13 cellular contexts compared by ENCODE assay signal in genomic region chr4:139550724-139551429, GRCh38. TPM values are rescaled to one million over a fixed set of nuclear protein-coding genes. Genes with fewer than 3 reads are reported as not detected.
DNase-seq lines count a peak whose midpoint lies in the region; ATAC-seq and TF ChIP-seq lines count a peak whose summit lies in the region.
"Had no signal": no experiment of that assay in that cellular context is flagged by ENCODE, and none has a peak within 500 bp of the region (broad histone marks: within the 10 kb centered on the region; RNA-seq: fewer than 3 reads in every experiment).

No MANE protein-coding gene starts in this region.

- H3K27ac ChIP-seq in angular gyrus (ENCODE audit: low read depth, low read length) (peak overlapping the region; percentile 8), heart left ventricle (peak overlapping the region in 10 of 12 donors; percentile 6 to 98 (median 36)), psoas muscle (peak overlapping the region; percentile 99)

- intact Hi-C loops in heart left ventricle (cut with DNase I) (loop anchor here in 3 of 10 donors (5.0 to 10.0 kb wide), 3 partner anchors 44 to 254 kb away; partner anchors contain the start of gene RAB33B (in 1 of the 3)), psoas muscle (cut with DNase I) (no loop called here)

- 37 to 49% (median 40%) methylated on average over 5 of the region's 5 CpGs for WGBS in heart left ventricle, 4 donors
- 24 to 44% (median 28%) methylated on average over 5 of the region's 5 CpGs for WGBS in psoas muscle, 3 donors

- H3K4me1 ChIP-seq in ES-I3 (ENCODE audit: insufficient read depth, low read length) (peaks cover 36% of the 10 kb centered on the region), heart left ventricle (peaks cover 0 to 74% (median 52%) of the 10 kb centered on the region in 12 donors), psoas muscle (peaks cover 70% of the 10 kb centered on the region)

- no peak for TF ChIP-seq POLR2A in heart left ventricle (IDR thresholded peaks at IDR 0.05)

- H3K4me3 ChIP-seq in heart left ventricle: peak overlapping the region in 2 of 12 donors; percentile 2 to 21
- peak overlapping the region; percentile 15 for H3K4me3 ChIP-seq in psoas muscle

- no peaks in the 10 kb centered on the region for H3K36me3 ChIP-seq in ES-I3 (ENCODE audit: insufficient read depth, low read length)
- peaks cover 0 to 15% (median 11%) of the 10 kb centered on the region in 9 donors for H3K36me3 ChIP-seq in heart left ventricle
- H3K36me3 ChIP-seq in psoas muscle (ENCODE audit: insufficient read depth in 1 of 2, low read depth in 1 of 2): peaks cover 0 to 11% of the 10 kb centered on the region in 2 donors

- H3K9me3 ChIP-seq in ES-I3 (ENCODE audit: control insufficient read depth, insufficient read depth, low read length) (no peaks in the 10 kb centered on the region), heart left ventricle (no peaks in the 10 kb centered on the region), psoas muscle (no peaks in the 10 kb centered on the region)

- DNase-seq in heart left ventricle (peak in 3 of 5 donors; percentile 37 to 53 (median 41)), psoas muscle (no peak), Ammon's horn (ENCODE audit: low spot score) (no peak), SHP77 (lab: John Stamatoyannopoulos, UW) (no peak)
- no peak for DNase-seq in NK-92 treated with Interleukin-12 subunit alpha and Interleukin-12 subunit beta, amount 100 ng/mL, for 24 hours (lab: John Stamatoyannopoulos, UW)
- no peak for DNase-seq in stimulated activated naive CD4-positive, alpha-beta T cell treated with Interleukin-2 at 50 U/mL for 16 hours (lab: John Stamatoyannopoulos, UW)
- DNase-seq: Calu3; NCI-H1092 treated with DMSO at 0.1 percent for 48 hours; PC-3; stimulated activated CD4-positive, alpha-beta T cell treated with anti-CD3 and anti-CD28 coated beads, Interleukin-1b, Interleukin-23, amount 100 ng/mL, for 48 hours had no signal

- TF ChIP-seq CTCF in heart left ventricle (IDR thresholded peaks at IDR 0.05): no peak
- TF ChIP-seq CTCF in psoas muscle (IDR thresholded peaks at IDR 0.05): no peak

- ATAC-seq in heart left ventricle (peak in 2 of 4 donors; percentile 6 to 16), psoas muscle (no peak)
- ATAC-seq: activated naive CD4-positive, alpha-beta T cell treated with anti-CD3 and anti-CD28 coated beads, Interleukin-2, amount 50 U/mL, for 72 hours; PC-3 had no signal

- no peaks in the 10 kb centered on the region for H3K27me3 ChIP-seq in heart left ventricle
- H3K27me3 ChIP-seq in psoas muscle (ENCODE audit: insufficient read depth in 3 of 3, low read length in 2 of 3): no peaks in the 10 kb centered on the region

- 0 out of 2 replicates have a peak overlapping the region, but pooled peaks have one; percentile 3 for H3K9ac ChIP-seq in ES-I3 (ENCODE audit: low read depth, low read length)

RNA-seq across cellular contexts. Expression of gene SETD7, which starts 5.1 kb away (rescaled TPM):
- total RNA-seq in heart left ventricle (10 to 100 TPM; 47.1 to 78.6 (median 61.9) TPM), psoas muscle (10 to 100 TPM; 78.4 to 96.0 (median 91.4) TPM)
- polyA plus RNA-seq in heart left ventricle (10 to 100 TPM; 11.2 to 34.3 TPM), psoas muscle (10 to 100 TPM; 15.2 to 70.1 (median 38.8) TPM)

Comparison
In these comparisons a context has a peak if more than half of its experiments do, and no peak if none do; other contexts are left out.
1. H3K27ac ChIP-seq: peak in every context shown above with its lines; median percentile 99 in psoas muscle; 36 in heart left ventricle; 8 in angular gyrus.
2. DNase-seq: peak in heart left ventricle (3 of 5); none in psoas muscle (0 of 2), Ammon's horn (single experiment), NK-92 treated with Interleukin-12 subunit alpha and Interleukin-12 subunit beta, amount 100 ng/mL, for 24 hours (single experiment), stimulated activated naive CD4-positive, alpha-beta T cell treated with Interleukin-2 at 50 U/mL for 16 hours (single experiment) and SHP77 (0 of 2).